In the genomic region with DNA sequence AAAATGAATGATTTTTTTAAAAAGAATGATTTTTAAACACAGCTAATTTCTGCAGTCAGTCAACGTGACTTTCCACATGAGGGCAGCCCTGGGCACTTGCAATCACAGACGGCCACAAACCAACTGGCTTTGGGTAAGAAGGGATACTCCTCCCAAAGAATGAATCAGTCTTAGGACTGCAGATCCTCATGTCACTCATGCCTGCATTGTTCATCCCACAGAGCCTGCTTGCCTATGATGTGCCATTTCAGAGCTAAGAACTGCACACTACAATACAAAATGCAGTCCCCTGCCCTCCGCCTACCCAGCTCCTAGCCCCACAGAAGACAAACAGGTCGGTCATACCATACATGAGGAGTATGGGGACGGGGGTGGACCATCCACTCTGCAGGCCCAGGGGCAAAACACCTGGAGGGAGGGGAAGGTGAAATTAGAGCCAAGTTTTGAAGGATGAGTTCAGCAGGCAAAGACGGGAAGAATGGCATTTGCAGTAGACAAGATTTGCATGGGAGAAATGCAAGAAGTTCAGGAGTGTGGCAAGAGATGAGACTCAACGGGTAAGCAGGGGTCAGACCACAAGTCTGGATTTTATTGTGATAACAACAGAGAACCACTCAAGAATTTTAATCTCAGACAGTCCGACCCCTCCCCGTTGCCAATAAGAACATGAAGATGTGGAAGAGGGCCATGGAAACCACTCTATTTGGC, we compare ENCODE assay signal across 9 cellular contexts. TPM values are rescaled to one million over a fixed set of nuclear protein-coding genes. Genes with fewer than 3 reads are reported as not detected.
DNase-seq lines count a peak whose midpoint lies in the region; ATAC-seq, FAIRE-seq and TF ChIP-seq lines count a peak whose summit lies in the region.
"Had no signal": no experiment of that assay in that cellular context is flagged by ENCODE, and none has a peak within 500 bp of the region (broad histone marks: within the 10 kb centered on the region; RNA-seq: fewer than 3 reads in every experiment).

No MANE protein-coding gene starts in this region.

- no peak for TF ChIP-seq POLR2A in ovary (IDR thresholded peaks at IDR 0.05)

- no peak overlapping the region for H3K4me3 Mint-ChIP-seq in activated T-helper 17 cell treated with anti-CD3 and anti-CD28 coated beads, Interleukin-2, amount 50 U/mL, for 72 hours
- H3K4me3 Mint-ChIP-seq in glutamatergic neuron (ENCODE audit: unreplicated experiment), result no peak overlapping the region
- H3K4me3 Mint-ChIP-seq: activated T-helper 1 cell treated with anti-CD3 and anti-CD28 coated beads, Interleukin-12 subunit alpha, Interleukin-12 subunit beta, Interleukin-2, Interleukin-4 antibody, amounts not matched to agents 30 ng/mL and 10 ng/mL and 1 ng/mL, durations not matched to agents 14 hours and 24 hours and 36 hours had no signal

- FAIRE-seq in A204.1 (lab: Jason Lieb, UNC), result peak; percentile 80

- DNase-seq in HCEC 1CT, result peak; percentile 92
- peak; percentile 86 for DNase-seq in kidney epithelial cell (ENCODE audit: low read depth)
- DNase-seq in omental fat pad (ENCODE audit: low spot score), result no peak
- DNase-seq in HuH-7 (ENCODE audit: low spot score), result no peak
- no peak for DNase-seq in glutamatergic neuron
- DNase-seq in ovary, result no peak

- ATAC-seq in activated T-helper 17 cell treated with anti-CD3 and anti-CD28 coated beads, Interleukin-2, amount 50 U/mL, for 72 hours (replicated peaks), result peak; percentile 28
- no peak for ATAC-seq in omental fat pad (ENCODE audit: low FRiP score)

- no peak overlapping the region for H3K4me3 ChIP-seq in kidney epithelial cell (ENCODE audit: low read depth, low read length)
- no peak overlapping the region for H3K4me3 ChIP-seq in ovary

- WGBS in ovary, 3 donors, result 54 to 69% (median 60%) methylated on average over 9 of the region's 9 CpGs

- H3K27me3 ChIP-seq in kidney epithelial cell (ENCODE audit: control insufficient read depth, insufficient read depth, low read length) (no peaks in the 10 kb centered on the region), ovary (no peaks in the 10 kb centered on the region)

- peaks cover 29% of the 10 kb centered on the region for H3K4me1 ChIP-seq in ovary (ENCODE audit: insufficient read depth)

- H3K9me3 ChIP-seq in ovary, result no peaks in the 10 kb centered on the region

- intact Hi-C loops in ovary (cut with DNase I), result loop anchor here in 1 of 4 donors (10.0 kb wide), 1 partner anchor 65 kb away; no protein-coding TSS in a partner anchor

- peaks cover 5% of the 10 kb centered on the region for H3K36me3 Mint-ChIP-seq in activated T-helper 17 cell treated with anti-CD3 and anti-CD28 coated beads, Interleukin-2, amount 50 U/mL, for 72 hours (ENCODE audit: low read depth)
- no peaks in the 10 kb centered on the region for H3K36me3 Mint-ChIP-seq in glutamatergic neuron (ENCODE audit: unreplicated experiment)

- TF ChIP-seq CTCF in kidney epithelial cell (IDR thresholded peaks at IDR 0.05; ENCODE audit: insufficient read depth, low read length, poor library complexity, severe bottlenecking), result peak; percentile 60
- TF ChIP-seq CTCF in omental fat pad (IDR thresholded peaks at IDR 0.05), result no peak
- TF ChIP-seq CTCF in glutamatergic neuron (IDR thresholded peaks at IDR 0.05; ENCODE audit: partially characterized antibody, unreplicated experiment), result no peak
- no peak for TF ChIP-seq CTCF in ovary (IDR thresholded peaks at IDR 0.05)

- no peak overlapping the region for H3K27ac ChIP-seq in ovary

- H3K36me3 ChIP-seq in kidney epithelial cell (ENCODE audit: control insufficient read depth, insufficient read depth, low read length) (no peaks in the 10 kb centered on the region), ovary (no peaks in the 10 kb centered on the region)

- no peaks in the 10 kb centered on the region for H3K27me3 Mint-ChIP-seq in activated T-helper 17 cell treated with anti-CD3 and anti-CD28 coated beads, Interleukin-2, amount 50 U/mL, for 72 hours
- H3K27me3 Mint-ChIP-seq in glutamatergic neuron (ENCODE audit: unreplicated experiment), result peaks cover 8% of the 10 kb centered on the region

- H3K27ac Mint-ChIP-seq in activated T-helper 17 cell treated with anti-CD3 and anti-CD28 coated beads, Interleukin-2, amount 50 U/mL, for 72 hours, result no peak overlapping the region
- H3K27ac Mint-ChIP-seq in glutamatergic neuron (ENCODE audit: unreplicated experiment), result no peak overlapping the region
- H3K27ac Mint-ChIP-seq: activated T-helper 1 cell treated with anti-CD3 and anti-CD28 coated beads, Interleukin-12 subunit alpha, Interleukin-12 subunit beta, Interleukin-2, Interleukin-4 antibody, amounts not matched to agents 30 ng/mL and 10 ng/mL and 1 ng/mL, durations not matched to agents 14 hours and 24 hours and 36 hours had no signal

- H3K4me1 Mint-ChIP-seq in activated T-helper 17 cell treated with anti-CD3 and anti-CD28 coated beads, Interleukin-2, amount 50 U/mL, for 72 hours, result peaks cover 15% of the 10 kb centered on the region
- H3K4me1 Mint-ChIP-seq in glutamatergic neuron (ENCODE audit: low read depth, unreplicated experiment), result peaks cover 15% of the 10 kb centered on the region

- TF ChIP-seq EP300 in ovary (IDR thresholded peaks at IDR 0.05), result no peak

- no peaks in the 10 kb centered on the region for H3K9me3 Mint-ChIP-seq in activated T-helper 17 cell treated with anti-CD3 and anti-CD28 coated beads, Interleukin-2, amount 50 U/mL, for 72 hours
- H3K9me3 Mint-ChIP-seq in glutamatergic neuron (ENCODE audit: unreplicated experiment), result peaks cover 4% of the 10 kb centered on the region
- H3K9me3 Mint-ChIP-seq: activated T-helper 1 cell treated with anti-CD3 and anti-CD28 coated beads, Interleukin-12 subunit alpha, Interleukin-12 subunit beta, Interleukin-2, Interleukin-4 antibody, amounts not matched to agents 30 ng/mL and 10 ng/mL and 1 ng/mL, durations not matched to agents 14 hours and 24 hours and 36 hours had no signal

RNA-seq across cellular contexts. Expression of gene PACSIN2, which starts 24.7 kb away (rescaled TPM):
- 10 to 100 TPM; 22.9 to 26.3 TPM for total RNA-seq in activated T-helper 17 cell treated with anti-CD3 and anti-CD28 coated beads, Interleukin-2, amount 50 U/mL, for 72 hours
- total RNA-seq in kidney epithelial cell, result 62.9 and 72.2 TPM in 2 replicates
- 100 to 1,000 TPM in 1 of 4 donors, 10 to 100 TPM in 3; 39.0 to 111 (median 51.3) TPM for total RNA-seq in omental fat pad
- 47.3 TPM for total RNA-seq in glutamatergic neuron (ENCODE audit: unreplicated experiment)
- total RNA-seq in ovary, result 10 to 100 TPM; 25.5 to 60.0 (median 48.0) TPM
- 10 to 100 TPM; 30.9 to 48.4 TPM for polyA plus RNA-seq in ovary

Comparison
In these comparisons a context has a peak if more than half of its experiments do, and no peak if none do; other contexts are left out.
1. DNase-seq: peak in HCEC 1CT (single experiment) and kidney epithelial cell (single experiment); none in omental fat pad (single experiment), HuH-7 (single experiment), glutamatergic neuron (single experiment) and ovary (0 of 5).